ENCODE assay signal across 22 cellular contexts in the genomic region with DNA sequence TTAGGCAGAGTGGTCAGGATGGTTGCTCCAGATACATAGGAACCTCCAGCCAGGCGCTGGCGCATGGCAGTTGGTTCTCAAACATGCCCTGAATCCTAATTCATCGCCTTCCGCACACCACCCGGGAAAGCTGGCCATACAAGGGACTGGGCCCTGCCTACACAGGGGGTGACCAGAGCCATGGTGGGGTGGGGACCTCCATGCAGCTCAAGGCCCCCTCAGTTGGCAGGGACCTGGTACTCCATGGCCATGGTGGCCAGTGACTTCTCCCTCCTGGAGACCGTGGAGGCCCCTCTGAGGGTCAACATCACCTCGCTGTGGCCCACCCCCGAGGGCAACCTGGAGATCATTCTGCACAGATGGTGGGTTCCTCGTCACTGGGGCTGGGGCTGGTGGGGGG. TPM values are rescaled to one million over a fixed set of nuclear protein-coding genes. Genes with fewer than 3 reads are reported as not detected.
"Had no signal": no experiment of that assay in that cellular context is flagged by ENCODE, and none has a peak within 500 bp of the region (broad histone marks: within the 10 kb centered on the region; RNA-seq: fewer than 3 reads in every experiment).

No MANE protein-coding gene starts in this region.

- H3K36me3 ChIP-seq: cardiac muscle cell, left lung, right lobe of liver, tibial artery, uterus had no signal

- H3K4me3 ChIP-seq: cardiac muscle cell, left lung, psoas muscle, right lobe of liver, tibial artery, uterus had no signal

- H3K27ac ChIP-seq: cardiac muscle cell, foreskin keratinocyte, left lung, psoas muscle, right lobe of liver, tibial artery, uterus had no signal

- H3K27me3 ChIP-seq: cardiac muscle cell, foreskin keratinocyte, right lobe of liver, uterus had no signal

- DNase-seq: activated CD4-positive, alpha-beta T cell treated with anti-CD3 and anti-CD28 coated beads, Interleukin-2, amount 50 U/mL, for 1 hour; activated T-cell treated with anti-CD3 and anti-CD28 coated beads, Interleukin-2, amount 50 U/mL, for 72 hours; foreskin keratinocyte; hippocampal formation; left lung; mammary epithelial cell; midbrain; stimulated activated naive B cell treated with anti-CD40 and anti-IgM and Interleukin-4, amounts not matched to agents 10 μg/mL and 1 μg/mL and 100 μg/mL, for 72 hours; T-helper 1 cell; T-helper 9 cell; tibial artery; uterus had no signal

- H3K9me3 ChIP-seq: left lung, psoas muscle, right lobe of liver, tibial artery, uterus had no signal

- ATAC-seq: activated T-cell treated with anti-CD3 and anti-CD28 coated beads, Interleukin-2, amount 50 U/mL, for 72 hours; foreskin keratinocyte; left lung; psoas muscle; SK-N-SH treated with all-trans-retinoic acid at 6 μM for 48 hours; stimulated activated naive B cell treated with anti-CD40 and anti-IgM and Interleukin-4, amounts not matched to agents 10 μg/mL and 1 μg/mL and 100 μg/mL, for 72 hours had no signal

- H3K4me1 ChIP-seq: foreskin keratinocyte, left lung, psoas muscle, right lobe of liver, tibial artery, uterus had no signal

RNA-seq across cellular contexts. Expression of gene PAEP, which starts 26.8 kb away (rescaled TPM):
- total RNA-seq: activated T-cell treated with anti-CD3 and anti-CD28 coated beads, Interleukin-2, amount 50 U/mL, for 72 hours; cardiac muscle cell; endodermal cell; epithelial cell of proximal tubule; fibroblast of lung; foreskin keratinocyte; left lung; mammary epithelial cell; myocyte; neural crest cell; osteocyte; psoas muscle; right lobe of liver; uterus had no signal
- polyA plus RNA-seq: cardiac muscle cell, fibroblast of lung, foreskin keratinocyte, mammary epithelial cell, psoas muscle had no signal

RNA-seq across cellular contexts. Expression of gene OBP2A, which starts 42.4 kb away (rescaled TPM):
- total RNA-seq: activated T-cell treated with anti-CD3 and anti-CD28 coated beads, Interleukin-2, amount 50 U/mL, for 72 hours; cardiac muscle cell; endodermal cell; epithelial cell of proximal tubule; fibroblast of lung; foreskin keratinocyte; left lung; mammary epithelial cell; myocyte; neural crest cell; osteocyte; psoas muscle; right lobe of liver; uterus had no signal
- polyA plus RNA-seq: cardiac muscle cell, fibroblast of lung, foreskin keratinocyte, mammary epithelial cell, psoas muscle had no signal

RNA-seq across cellular contexts. Expression of gene GLT6D1, which starts 51.0 kb away (rescaled TPM):
- total RNA-seq: activated T-cell treated with anti-CD3 and anti-CD28 coated beads, Interleukin-2, amount 50 U/mL, for 72 hours; cardiac muscle cell; epithelial cell of proximal tubule; fibroblast of lung; foreskin keratinocyte; left lung; mammary epithelial cell; myocyte; neural crest cell; osteocyte; psoas muscle; right lobe of liver; uterus had no signal
- polyA plus RNA-seq: cardiac muscle cell, fibroblast of lung, foreskin keratinocyte, mammary epithelial cell, psoas muscle had no signal
